ENCODE assay signal across 13 cellular contexts in genomic region chr10:101774589-101775272, GRCh38. TPM values are rescaled to one million over a fixed set of nuclear protein-coding genes. Genes with fewer than 3 reads are reported as not detected.
DNase-seq lines count a peak whose midpoint lies in the region; ATAC-seq and TF ChIP-seq lines count a peak whose summit lies in the region.
"Had no signal": no experiment of that assay in that cellular context is flagged by ENCODE, and none has a peak within 500 bp of the region (broad histone marks: within the 10 kb centered on the region; RNA-seq: fewer than 3 reads in every experiment).

No MANE protein-coding gene starts in this region.

- peak; percentile 37 to 42 for ATAC-seq in naive thymus-derived CD8-positive, alpha-beta T cell
- no peak for ATAC-seq in GM19351 (IDR thresholded peaks at IDR 0.05; ENCODE audit: unreplicated experiment)

- peaks cover 14% of the 10 kb centered on the region for H3K36me3 Mint-ChIP-seq in chondrocyte (ENCODE audit: low read depth)
- H3K36me3 Mint-ChIP-seq in naive thymus-derived CD8-positive, alpha-beta T cell, result peaks cover 0 to 4% (median 0%) of the 10 kb centered on the region in 3 donors

- H3K4me3 Mint-ChIP-seq in chondrocyte (ENCODE audit: unreplicated experiment), result peak overlapping the region; percentile 16
- peak overlapping the region; percentile 31 to 68 (median 54) for H3K4me3 Mint-ChIP-seq in naive thymus-derived CD8-positive, alpha-beta T cell

- H3K27ac Mint-ChIP-seq in chondrocyte (ENCODE audit: unreplicated experiment), result no peak overlapping the region
- H3K27ac Mint-ChIP-seq in naive thymus-derived CD8-positive, alpha-beta T cell, result peak overlapping the region in 1 of 10 donors; percentile 9

- H3K4me1 Mint-ChIP-seq in chondrocyte (ENCODE audit: low read depth), result peaks cover 13% of the 10 kb centered on the region
- H3K4me1 Mint-ChIP-seq in naive thymus-derived CD8-positive, alpha-beta T cell, result peaks cover 19 to 45% (median 27%) of the 10 kb centered on the region in 4 donors

- peak; percentile 27 for DNase-seq in stimulated activated CD4-positive, alpha-beta T cell treated with anti-CD3 and anti-CD28 coated beads, Interleukin-15, amount 100 ng/mL, for 24 hours
- no peak for DNase-seq in stimulated activated CD4-positive, alpha-beta T cell treated with anti-CD3 and anti-CD28 coated beads, Interleukin-4, amount 100 ng/mL, for 24 hours
- no peak for DNase-seq in chondrocyte (ENCODE audit: low spot score)
- DNase-seq in naive thymus-derived CD8-positive, alpha-beta T cell, result peak in 1 of 10 donors; percentile 26
- DNase-seq in ureter (ENCODE audit: low spot score), result peak; percentile 41
- no peak for DNase-seq in NCI-H226
- no peak for DNase-seq in HuH-7 (ENCODE audit: low spot score)
- DNase-seq: AML-193, NCI-H82, SHP77 had no signal

- H3K9me3 Mint-ChIP-seq in chondrocyte (ENCODE audit: low read depth), result no peaks in the 10 kb centered on the region
- H3K9me3 Mint-ChIP-seq in naive thymus-derived CD8-positive, alpha-beta T cell, result peaks cover 0 to 3% (median 0%) of the 10 kb centered on the region in 9 donors

- H3K27me3 Mint-ChIP-seq in chondrocyte (ENCODE audit: low read depth), result peaks cover 53% of the 10 kb centered on the region
- peaks cover 30 to 79% (median 55%) of the 10 kb centered on the region in 5 donors for H3K27me3 Mint-ChIP-seq in naive thymus-derived CD8-positive, alpha-beta T cell

- TF ChIP-seq CTCF in chondrocyte (IDR thresholded peaks at IDR 0.05), result no peak

- POLR2A ChIA-PET in naive thymus-derived CD8-positive, alpha-beta T cell (lab: Charles Lee), result interaction anchor here (0.6 kb wide), 1 partner anchor 246 kb away, joined by 4 read pairs; no protein-coding TSS in a partner anchor

RNA-seq across cellular contexts. Expression of gene FGF8, which starts 1.2 kb away (rescaled TPM):
- total RNA-seq in chondrocyte, result not detected in 3 replicates
- not detected for total RNA-seq in naive thymus-derived CD8-positive, alpha-beta T cell
- polyA plus RNA-seq in naive thymus-derived CD8-positive, alpha-beta T cell, result not detected
- not detected for total RNA-seq in ureter
- total RNA-seq: ascending aorta had no signal
- polyA plus RNA-seq: liver had no signal

RNA-seq across cellular contexts. Expression of gene NPM3, which starts 8.5 kb away (rescaled TPM):
- total RNA-seq in chondrocyte, result 34.0 to 49.0 TPM (median 36.5 TPM) in 3 replicates
- total RNA-seq in naive thymus-derived CD8-positive, alpha-beta T cell, result 10 to 100 TPM; 17.1 to 19.1 TPM
- polyA plus RNA-seq in naive thymus-derived CD8-positive, alpha-beta T cell, result 10 to 100 TPM; 14.6 to 19.3 (median 18.9) TPM
- 45.7 TPM for total RNA-seq in ureter

RNA-seq across cellular contexts. Expression of gene OGA, which starts 43.5 kb away (rescaled TPM):
- total RNA-seq in chondrocyte (75.5 to 79.2 TPM (median 75.5 TPM) in 3 replicates), ureter (193 TPM)
- 100 to 1,000 TPM; 370 to 406 TPM for total RNA-seq in naive thymus-derived CD8-positive, alpha-beta T cell
- 10 to 100 TPM; 35.7 to 43.7 (median 41.9) TPM for polyA plus RNA-seq in naive thymus-derived CD8-positive, alpha-beta T cell

Comparison
In these comparisons a context has a peak if more than half of its experiments do, and no peak if none do; other contexts are left out.
1. DNase-seq: peak in stimulated activated CD4-positive, alpha-beta T cell treated with anti-CD3 and anti-CD28 coated beads, Interleukin-15, amount 100 ng/mL, for 24 hours (single experiment) and ureter (single experiment); none in stimulated activated CD4-positive, alpha-beta T cell treated with anti-CD3 and anti-CD28 coated beads, Interleukin-4, amount 100 ng/mL, for 24 hours (single experiment), chondrocyte (single experiment), NCI-H226 (single experiment) and HuH-7 (single experiment).